1 cellular context compared by ENCODE assay signal in genomic region chr5:131386779-131387178, GRCh38.
TF ChIP-seq lines count a peak whose summit lies in the region.

No MANE protein-coding gene starts in this region.

TF ChIP-seq in HepG2, 621 proteins besides CTCF, POLR2A, EP300 and RAD21 (continued from another document and continues in another):
- TF ChIP-seq PRDM4 (CRISPR knock-in tag; IDR thresholded peaks at IDR 0.05; ENCODE audit: borderline replicate concordance) (no peak), CBFB (CRISPR knock-in tag; IDR thresholded peaks at IDR 0.05) (no peak), ZNF615 (CRISPR knock-in tag; IDR thresholded peaks at IDR 0.05; ENCODE audit: borderline replicate concordance) (no peak), ZBED4 (CRISPR knock-in tag; IDR thresholded peaks at IDR 0.05; ENCODE audit: borderline replicate concordance) (no peak), ZNF362 (CRISPR knock-in tag; IDR thresholded peaks at IDR 0.05; ENCODE audit: borderline replicate concordance) (no peak), MEIS1 (CRISPR knock-in tag; IDR thresholded peaks at IDR 0.05; ENCODE audit: borderline replicate concordance) (0 out of 2 replicates have a peak, but pooled peaks have one; percentile 52), FOXP1 (IDR thresholded peaks at IDR 0.05) (no peak), FOXP1 (CRISPR knock-in tag; IDR thresholded peaks at IDR 0.05) (peak; percentile 78; the same call in 1 of the 2 replicates), FOXO4 (CRISPR knock-in tag; conservative IDR thresholded peaks at IDR 0.05) (no peak), ZNF34 (CRISPR knock-in tag; IDR thresholded peaks at IDR 0.05; ENCODE audit: borderline replicate concordance) (no peak), PBX2 (CRISPR knock-in tag; IDR thresholded peaks at IDR 0.05) (no peak), ZSCAN9 (CRISPR knock-in tag; IDR thresholded peaks at IDR 0.05; ENCODE audit: borderline replicate concordance) (0 out of 2 replicates have a peak, but pooled peaks have one; percentile 47), PRPF4 (IDR thresholded peaks at IDR 0.05; ENCODE audit: low read depth, low read length, poor library complexity, severe bottlenecking) (no peak), ZNF333 (CRISPR knock-in tag; IDR thresholded peaks at IDR 0.05; ENCODE audit: borderline replicate concordance) (no peak), CSRNP2 (CRISPR knock-in tag; conservative IDR thresholded peaks at IDR 0.05; ENCODE audit: low read depth) (no peak), CHCHD3 (CRISPR knock-in tag; IDR thresholded peaks at IDR 0.05) (no peak), ZNF18 (CRISPR knock-in tag; IDR thresholded peaks at IDR 0.05; ENCODE audit: insufficient replicate concordance) (no peak), CREB1 (IDR thresholded peaks at IDR 0.05) (no peak), CREB1 (CRISPR knock-in tag; IDR thresholded peaks at IDR 0.05) (peak; percentile 42), SNAI1 (CRISPR knock-in tag; IDR thresholded peaks at IDR 0.05; ENCODE audit: borderline replicate concordance) (no peak), ELF3 (CRISPR knock-in tag; IDR thresholded peaks at IDR 0.05) (peak; percentile 95)
- TF ChIP-seq, protein P1, sequence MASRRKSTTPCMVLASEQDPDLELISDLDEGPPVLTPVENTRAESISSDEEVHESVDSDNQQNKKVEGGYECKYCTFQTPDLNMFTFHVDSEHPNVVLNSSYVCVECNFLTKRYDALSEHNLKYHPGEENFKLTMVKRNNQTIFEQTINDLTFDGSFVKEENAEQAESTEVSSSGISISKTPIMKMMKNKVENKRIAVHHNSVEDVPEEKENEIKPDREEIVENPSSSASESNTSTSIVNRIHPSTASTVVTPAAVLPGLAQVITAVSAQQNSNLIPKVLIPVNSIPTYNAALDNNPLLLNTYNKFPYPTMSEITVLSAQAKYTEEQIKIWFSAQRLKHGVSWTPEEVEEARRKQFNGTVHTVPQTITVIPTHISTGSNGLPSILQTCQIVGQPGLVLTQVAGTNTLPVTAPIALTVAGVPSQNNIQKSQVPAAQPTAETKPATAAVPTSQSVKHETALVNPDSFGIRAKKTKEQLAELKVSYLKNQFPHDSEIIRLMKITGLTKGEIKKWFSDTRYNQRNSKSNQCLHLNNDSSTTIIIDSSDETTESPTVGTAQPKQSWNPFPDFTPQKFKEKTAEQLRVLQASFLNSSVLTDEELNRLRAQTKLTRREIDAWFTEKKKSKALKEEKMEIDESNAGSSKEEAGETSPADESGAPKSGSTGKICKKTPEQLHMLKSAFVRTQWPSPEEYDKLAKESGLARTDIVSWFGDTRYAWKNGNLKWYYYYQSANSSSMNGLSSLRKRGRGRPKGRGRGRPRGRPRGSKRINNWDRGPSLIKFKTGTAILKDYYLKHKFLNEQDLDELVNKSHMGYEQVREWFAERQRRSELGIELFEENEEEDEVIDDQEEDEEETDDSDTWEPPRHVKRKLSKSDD (CRISPR knock-in tag; IDR thresholded peaks at IDR 0.05; ENCODE audit: low read depth), result no peak
- TF ChIP-seq, protein P2, sequence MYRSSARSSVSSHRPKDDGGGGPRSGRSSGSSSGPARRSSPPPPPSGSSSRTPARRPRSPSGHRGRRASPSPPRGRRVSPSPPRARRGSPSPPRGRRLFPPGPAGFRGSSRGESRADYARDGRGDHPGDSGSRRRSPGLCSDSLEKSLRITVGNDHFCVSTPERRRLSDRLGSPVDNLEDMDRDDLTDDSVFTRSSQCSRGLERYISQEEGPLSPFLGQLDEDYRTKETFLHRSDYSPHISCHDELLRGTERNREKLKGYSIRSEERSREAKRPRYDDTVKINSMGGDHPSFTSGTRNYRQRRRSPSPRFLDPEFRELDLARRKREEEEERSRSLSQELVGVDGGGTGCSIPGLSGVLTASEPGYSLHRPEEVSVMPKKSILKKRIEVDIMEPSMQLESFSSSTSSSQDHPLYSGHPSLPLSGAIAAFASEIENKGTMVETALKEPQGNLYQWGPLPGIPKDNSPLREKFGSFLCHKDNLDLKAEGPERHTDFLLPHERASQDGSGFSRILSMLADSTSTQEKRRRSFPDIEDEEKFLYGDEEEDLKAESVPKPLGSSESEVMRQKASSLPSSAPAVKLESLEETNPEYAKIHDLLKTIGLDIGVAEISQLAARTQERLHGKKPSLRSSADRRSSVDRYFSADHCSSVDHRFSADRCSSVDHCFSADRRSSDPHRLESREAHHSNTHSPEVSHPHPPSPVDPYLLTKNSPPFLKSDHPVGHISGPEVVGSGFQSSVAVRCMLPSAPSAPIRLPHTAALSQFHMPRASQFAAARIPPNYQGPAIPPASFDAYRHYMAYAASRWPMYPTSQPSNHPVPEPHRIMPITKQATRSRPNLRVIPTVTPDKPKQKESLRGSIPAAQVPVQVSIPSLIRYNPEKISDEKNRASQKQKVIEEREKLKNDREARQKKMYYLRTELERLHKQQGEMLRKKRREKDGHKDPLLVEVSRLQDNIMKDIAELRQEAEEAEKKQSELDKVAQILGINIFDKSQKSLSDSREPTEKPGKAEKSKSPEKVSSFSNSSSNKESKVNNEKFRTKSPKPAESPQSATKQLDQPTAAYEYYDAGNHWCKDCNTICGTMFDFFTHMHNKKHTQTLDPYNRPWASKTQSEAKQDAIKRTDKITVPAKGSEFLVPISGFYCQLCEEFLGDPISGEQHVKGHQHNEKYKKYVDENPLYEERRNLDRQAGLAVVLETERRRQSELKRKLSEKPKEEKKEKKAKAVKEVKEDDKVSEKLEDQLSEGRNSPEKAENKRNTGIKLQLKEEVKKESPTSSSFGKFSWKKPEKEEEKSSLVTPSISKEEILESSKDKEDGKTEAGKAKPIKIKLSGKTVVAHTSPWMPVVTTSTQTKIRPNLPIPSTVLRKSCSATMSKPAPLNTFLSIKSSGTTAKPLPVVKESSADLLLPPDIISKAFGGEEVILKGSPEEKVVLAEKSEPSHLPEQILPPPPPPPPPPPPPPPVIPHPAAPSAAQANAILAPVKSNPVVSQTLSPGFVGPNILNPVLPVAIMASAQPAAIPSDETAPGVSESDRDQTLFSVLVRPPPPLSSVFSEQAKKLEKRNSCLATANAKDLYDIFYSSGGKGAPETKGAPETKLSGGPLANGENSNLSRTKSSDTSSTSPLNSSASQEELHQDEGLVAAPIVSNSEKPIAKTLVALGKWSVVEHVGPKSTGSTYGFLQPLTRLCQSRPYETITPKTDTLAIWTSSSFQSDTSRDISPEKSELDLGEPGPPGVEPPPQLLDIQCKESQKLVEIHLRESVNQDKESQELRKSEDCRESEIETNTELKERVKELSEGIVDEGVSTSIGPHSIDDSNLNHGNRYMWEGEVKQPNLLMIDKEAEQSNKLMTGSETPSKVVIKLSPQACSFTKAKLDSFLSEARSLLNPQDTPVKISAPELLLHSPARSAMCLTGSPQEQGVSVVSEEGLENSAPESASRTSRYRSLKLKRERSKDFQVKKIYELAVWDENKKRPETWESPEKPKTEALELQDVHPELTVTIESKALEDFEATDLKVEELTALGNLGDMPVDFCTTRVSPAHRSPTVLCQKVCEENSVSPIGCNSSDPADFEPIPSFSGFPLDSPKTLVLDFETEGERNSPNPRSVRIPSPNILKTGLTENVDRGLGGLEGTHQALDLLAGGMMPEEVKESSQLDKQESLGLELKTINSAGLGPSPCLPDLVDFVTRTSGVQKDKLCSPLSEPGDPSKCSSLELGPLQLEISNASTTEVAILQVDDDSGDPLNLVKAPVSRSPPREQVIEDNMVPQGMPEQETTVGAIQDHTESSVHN (CRISPR knock-in tag; IDR thresholded peaks at IDR 0.05), result no peak
- TF ChIP-seq, protein P3, sequence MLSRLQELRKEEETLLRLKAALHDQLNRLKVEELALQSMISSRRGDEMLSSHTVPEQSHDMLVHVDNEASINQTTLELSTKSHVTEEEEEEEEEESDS (CRISPR knock-in tag; IDR thresholded peaks at IDR 0.05; ENCODE audit: borderline replicate concordance), result no peak
